ENCODE assay signal across 1 cellular context in genomic region chr12:2016862-2017723, GRCh38.
A peak's percentile ranks its signal among the peaks of the same experiment; 100 is the strongest.
TF ChIP-seq lines count a peak whose summit lies in the region.

No MANE protein-coding gene starts in this region.

TF ChIP-seq in HEK293, 187 proteins besides CTCF, POLR2A, EP300 and RAD21 (continued from another document):
- TF ChIP-seq ZNF362 (tag by site-specific recombination; IDR thresholded peaks at IDR 0.05) (peak; percentile 66), ZNF600 (tag by site-specific recombination; IDR thresholded peaks at IDR 0.05) (peak; percentile 36; the same call in 1 of the 2 replicates), PRDM6 (tag by site-specific recombination; IDR thresholded peaks at IDR 0.05) (peak; percentile 93), ZNF221 (tag by site-specific recombination; IDR thresholded peaks at IDR 0.05; ENCODE audit: borderline replicate concordance) (no peak), ZNF501 (tag by site-specific recombination; IDR thresholded peaks at IDR 0.05) (no peak), WT1 (tag by site-specific recombination; IDR thresholded peaks at IDR 0.05) (peak; percentile 85), BCL6B (tag by site-specific recombination; IDR thresholded peaks at IDR 0.05) (no peak), SP7 (tag by site-specific recombination; IDR thresholded peaks at IDR 0.05) (peak; percentile 39; the same call in 1 of the 2 replicates)
- TF ChIP-seq, protein P1, sequence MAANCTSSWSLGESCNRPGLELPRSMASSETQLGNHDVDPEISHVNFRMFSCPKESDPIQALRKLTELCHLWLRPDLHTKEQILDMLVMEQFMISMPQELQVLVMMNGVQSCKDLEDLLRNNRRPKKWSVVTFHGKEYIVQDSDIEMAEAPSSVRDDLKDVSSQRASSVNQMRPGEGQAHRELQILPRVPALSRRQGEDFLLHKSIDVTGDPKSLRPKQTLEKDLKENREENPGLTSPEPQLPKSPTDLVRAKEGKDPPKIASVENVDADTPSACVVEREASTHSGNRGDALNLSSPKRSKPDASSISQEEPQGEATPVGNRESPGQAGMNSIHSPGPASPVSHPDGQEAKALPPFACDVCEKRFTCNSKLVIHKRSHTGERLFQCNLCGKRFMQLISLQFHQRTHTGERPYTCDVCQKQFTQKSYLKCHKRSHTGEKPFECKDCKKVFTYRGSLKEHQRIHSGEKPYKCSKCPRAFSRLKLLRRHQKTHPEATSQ (tag by site-specific recombination; IDR thresholded peaks at IDR 0.05) = no peak
- TF ChIP-seq, protein P2, sequence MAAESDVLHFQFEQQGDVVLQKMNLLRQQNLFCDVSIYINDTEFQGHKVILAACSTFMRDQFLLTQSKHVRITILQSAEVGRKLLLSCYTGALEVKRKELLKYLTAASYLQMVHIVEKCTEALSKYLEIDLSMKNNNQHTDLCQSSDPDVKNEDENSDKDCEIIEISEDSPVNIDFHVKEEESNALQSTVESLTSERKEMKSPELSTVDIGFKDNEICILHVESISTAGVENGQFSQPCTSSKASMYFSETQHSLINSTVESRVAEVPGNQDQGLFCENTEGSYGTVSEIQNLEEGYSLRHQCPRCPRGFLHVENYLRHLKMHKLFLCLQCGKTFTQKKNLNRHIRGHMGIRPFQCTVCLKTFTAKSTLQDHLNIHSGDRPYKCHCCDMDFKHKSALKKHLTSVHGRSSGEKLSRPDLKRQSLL (tag by site-specific recombination; IDR thresholded peaks at IDR 0.05) = no peak
TF ChIP-seq in HEK293: peak in this region for 15.
